ENCODE assay signal across 30 cellular contexts in genomic region chr14:51545396-51545795, GRCh38.
A peak's percentile ranks its signal among the peaks of the same experiment; 100 is the strongest.
DNase-seq lines count a peak whose midpoint lies in the region; ATAC-seq, FAIRE-seq and TF ChIP-seq lines count a peak whose summit lies in the region.
"Had no signal": no experiment of that assay in that cellular context is flagged by ENCODE, and none has a peak within 500 bp of the region (broad histone marks: within the 10 kb centered on the region; RNA-seq: fewer than 3 reads in every experiment).

No MANE protein-coding gene starts in this region.

- no peaks in the 10 kb centered on the region for H3K9me3 ChIP-seq in GM23248 (ENCODE audit: low read depth)
- no peaks in the 10 kb centered on the region for H3K9me3 ChIP-seq in Panc1 (ENCODE audit: control insufficient read depth, insufficient read depth, low read depth, low read length)
- no peaks in the 10 kb centered on the region for H3K9me3 ChIP-seq in keratinocyte (ENCODE audit: control insufficient read depth, low read depth, low read length)
- no peaks in the 10 kb centered on the region for H3K9me3 ChIP-seq in naive thymus-derived CD4-positive, alpha-beta T cell (ENCODE audit: control insufficient read depth in 2 of 3, low read length in 3 of 3)
- no peaks in the 10 kb centered on the region for H3K9me3 ChIP-seq in pancreas
- H3K9me3 ChIP-seq: adrenal gland, left lung, MG63, Peyer's patch, transverse colon had no signal

- 97 to 100% methylated on average over 3 of the region's 3 CpGs for WGBS in GM23248 (ENCODE audit: low coverage in 1 of 2, low lambda C conversion rate in 2 of 2, missing lambda C conversion rate in 2 of 2), 2 experiments
- WGBS in pancreas, 2 donors, result 75 to 89% methylated on average over 3 of the region's 3 CpGs

- no peaks in the 10 kb centered on the region for H3K36me3 Mint-ChIP-seq in type B pancreatic cell
- H3K36me3 Mint-ChIP-seq in naive thymus-derived CD4-positive, alpha-beta T cell, result no peaks in the 10 kb centered on the region
- H3K36me3 Mint-ChIP-seq in activated naive CD4-positive, alpha-beta T cell treated with anti-CD3 and anti-CD28 coated beads for 36 hours (ENCODE audit: low read depth), result no peaks in the 10 kb centered on the region
- H3K36me3 Mint-ChIP-seq: CD8-positive, alpha-beta memory T cell; natural killer cell had no signal

- DNase-seq in GM23248 (no peak), Panc1 (ENCODE audit: low read depth, low spot score) (no peak), keratinocyte (ENCODE audit: low read depth, low spot score) (no peak), type B pancreatic cell (ENCODE audit: extremely low spot score, unreplicated experiment) (no peak), pancreas (no peak)
- DNase-seq in naive thymus-derived CD4-positive, alpha-beta T cell, result no peak
- DNase-seq in activated naive CD4-positive, alpha-beta T cell treated with anti-CD3 and anti-CD28 coated beads for 36 hours, result no peak
- DNase-seq: activated CD4-positive, alpha-beta T cell treated with anti-CD3 and anti-CD28 coated beads for 36 hours; activated CD8-positive, alpha-beta memory T cell treated with anti-CD3 and anti-CD28 coated beads for 24 hours; activated naive CD4-positive, alpha-beta T cell; activated T-cell treated with anti-CD3 and anti-CD28 coated beads, Interleukin-2, amount 50 U/mL, for 1 hour; adrenal gland; AML-193; CD8-positive, alpha-beta memory T cell; endodermal cell; H7; hypothalamus; left lung; MG63; natural killer cell; NCI-H1417; NCI-H510A; NK-92 treated with Interleukin-12 subunit alpha and Interleukin-12 subunit beta, amount 100 ng/mL, for 24 hours; Peyer's patch; right cardiac atrium; stimulated activated CD8-positive, alpha-beta memory T cell treated with anti-CD3 and anti-CD28 coated beads, Interleukin-4, amount 100 ng/mL, for 48 hours; transverse colon had no signal

- no peaks in the 10 kb centered on the region for H4K20me1 ChIP-seq in GM23248 (ENCODE audit: insufficient read depth)
- H4K20me1 ChIP-seq in keratinocyte (ENCODE audit: control insufficient read depth, extremely low read depth, insufficient read depth, low read length), result no peaks in the 10 kb centered on the region

- in situ Hi-C loops in GM23248 (cut with MboI) (no loop called here), Panc1 (cut with HindIII; ENCODE audit: low pct_unique_long_range_greater_than_20kb, low sequenced_read_pairs) (no loop called here)

- peak overlapping the region; percentile 34 for H3K4me3 Mint-ChIP-seq in type B pancreatic cell
- no peak overlapping the region for H3K4me3 Mint-ChIP-seq in naive thymus-derived CD4-positive, alpha-beta T cell
- H3K4me3 Mint-ChIP-seq in activated naive CD4-positive, alpha-beta T cell treated with anti-CD3 and anti-CD28 coated beads for 36 hours, result no peak overlapping the region
- H3K4me3 Mint-ChIP-seq: activated CD4-positive, alpha-beta T cell treated with anti-CD3 and anti-CD28 coated beads for 36 hours; CD8-positive, alpha-beta memory T cell; endodermal cell; natural killer cell; T-helper 1 cell treated with Interleukin-12 subunit alpha and Interleukin-12 subunit beta and Interleukin-4 antibody, amounts not matched to agents 30 μg/mL and 1 μg/mL, for 36 hours had no signal

- CTCF ChIA-PET in Panc1 (lab: Charles Lee), result interaction anchor here (0.5 kb wide), 1 partner anchor 101 kb away, joined by 7 read pairs; no protein-coding TSS in a partner anchor
- CTCF ChIA-PET in naive thymus-derived CD4-positive, alpha-beta T cell (lab: Charles Lee), result no interaction called here
- CTCF ChIA-PET in activated naive CD4-positive, alpha-beta T cell treated with anti-CD3 and anti-CD28 coated beads for 36 hours (lab: Charles Lee), result interaction anchor here (1.5 kb wide), 1 partner anchor 231 kb away, joined by 6 read pairs; no protein-coding TSS in a partner anchor

- H3K4me3 ChIP-seq in GM23248 (no peak overlapping the region), Panc1 (ENCODE audit: low read depth in 2 of 2, low read length in 2 of 2) (peak overlapping the region in 1 of 2 experiments; percentile 21; a peak in 1 of 4 replicates), keratinocyte (ENCODE audit: control insufficient read depth in 2 of 3, extremely low read depth in 1 of 3, insufficient read depth in 2 of 3, low read depth in 1 of 3, low read length in 3 of 3) (peak overlapping the region in 2 of 3 experiments; percentile 24 to 45), pancreas (no peak overlapping the region)
- H3K4me3 ChIP-seq in naive thymus-derived CD4-positive, alpha-beta T cell (ENCODE audit: low read length), result no peak overlapping the region
- H3K4me3 ChIP-seq: adrenal gland, cardiac muscle cell, left lung, MG63, Peyer's patch, transverse colon had no signal

- H3K4me1 ChIP-seq in GM23248 (ENCODE audit: insufficient read depth), result peaks cover 52% of the 10 kb centered on the region
- H3K4me1 ChIP-seq in Panc1 (ENCODE audit: control insufficient read depth, insufficient read depth, low read length), result peaks cover 24% of the 10 kb centered on the region
- H3K4me1 ChIP-seq in keratinocyte (ENCODE audit: control insufficient read depth, extremely low read depth, insufficient read depth, low read length), result peaks cover 65% of the 10 kb centered on the region
- no peaks in the 10 kb centered on the region for H3K4me1 ChIP-seq in naive thymus-derived CD4-positive, alpha-beta T cell (ENCODE audit: control insufficient read depth in 2 of 2, insufficient read depth in 2 of 2, low read length in 2 of 2)
- no peaks in the 10 kb centered on the region for H3K4me1 ChIP-seq in pancreas
- H3K4me1 ChIP-seq: left lung, Peyer's patch had no signal

- no peaks in the 10 kb centered on the region for H3K27me3 Mint-ChIP-seq in type B pancreatic cell
- H3K27me3 Mint-ChIP-seq in naive thymus-derived CD4-positive, alpha-beta T cell, result peaks cover 5 to 31% (median 26%) of the 10 kb centered on the region in 5 donors
- peaks cover 3% of the 10 kb centered on the region for H3K27me3 Mint-ChIP-seq in activated naive CD4-positive, alpha-beta T cell treated with anti-CD3 and anti-CD28 coated beads for 36 hours (ENCODE audit: low read depth)

- H2AFZ ChIP-seq in GM23248 (no peak overlapping the region), keratinocyte (ENCODE audit: control insufficient read depth, low read length) (no peak overlapping the region)

- TF ChIP-seq CTCF in Panc1 (IDR thresholded peaks at IDR 0.05) (no peak), keratinocyte (optimal IDR thresholded peaks at IDR 0.05 in 1 of 3, IDR thresholded peaks at IDR 0.05 in 1 of 3, conservative IDR thresholded peaks at IDR 0.05 in 1 of 3; ENCODE audit: extremely low read depth in 1 of 3, insufficient read depth in 2 of 3, low read length in 3 of 3) (no peak), type B pancreatic cell (conservative IDR thresholded peaks at IDR 0.05) (no peak), pancreas (IDR thresholded peaks at IDR 0.05) (no peak)

- H3K9me3 Mint-ChIP-seq in type B pancreatic cell, result no peaks in the 10 kb centered on the region
- H3K9me3 Mint-ChIP-seq in naive thymus-derived CD4-positive, alpha-beta T cell, result no peaks in the 10 kb centered on the region
- H3K9me3 Mint-ChIP-seq in activated naive CD4-positive, alpha-beta T cell treated with anti-CD3 and anti-CD28 coated beads for 36 hours, result no peaks in the 10 kb centered on the region
- H3K9me3 Mint-ChIP-seq: CD8-positive, alpha-beta memory T cell; endodermal cell; natural killer cell; T-helper 1 cell treated with Interleukin-12 subunit alpha and Interleukin-12 subunit beta and Interleukin-4 antibody, amounts not matched to agents 30 μg/mL and 1 μg/mL, for 36 hours had no signal

- no peaks in the 10 kb centered on the region for H3K9me2 ChIP-seq in GM23248 (ENCODE audit: insufficient read depth)

- H3K27ac ChIP-seq in GM23248 (peak overlapping the region; percentile 96), Panc1 (ENCODE audit: low read length) (peak overlapping the region; percentile 85), keratinocyte (ENCODE audit: control insufficient read depth, insufficient read depth, low read length) (peak overlapping the region; percentile 91), pancreas (no peak overlapping the region)
- H3K27ac ChIP-seq in naive thymus-derived CD4-positive, alpha-beta T cell (ENCODE audit: low read depth, low read length), result no peak overlapping the region
- H3K27ac ChIP-seq: adrenal gland, cardiac muscle cell, left lung, Peyer's patch, transverse colon had no signal

- peaks cover 12% of the 10 kb centered on the region for H3K79me2 ChIP-seq in GM23248 (ENCODE audit: insufficient read depth)
- H3K79me2 ChIP-seq in keratinocyte (ENCODE audit: control insufficient read depth, insufficient read depth, low read length), result peaks cover 67% of the 10 kb centered on the region

- H3K27me3 ChIP-seq in GM23248 (replicated peaks; ENCODE audit: insufficient read depth), result no peaks in the 10 kb centered on the region
- H3K27me3 ChIP-seq in Panc1 (ENCODE audit: control insufficient read depth, insufficient read depth, low read length), result no peaks in the 10 kb centered on the region
- H3K27me3 ChIP-seq in keratinocyte (ENCODE audit: control insufficient read depth, extremely low read depth, insufficient read depth, low read length), result no peaks in the 10 kb centered on the region
- H3K27me3 ChIP-seq in naive thymus-derived CD4-positive, alpha-beta T cell (ENCODE audit: control insufficient read depth in 2 of 2, insufficient read depth in 2 of 2, low read length in 2 of 2), result no peaks in the 10 kb centered on the region
- H3K27me3 ChIP-seq in pancreas, result no peaks in the 10 kb centered on the region
- H3K27me3 ChIP-seq: adrenal gland, cardiac muscle cell, left lung, MG63, Peyer's patch, transverse colon had no signal

- no peaks in the 10 kb centered on the region for H3K36me3 ChIP-seq in GM23248 (ENCODE audit: low read depth)
- no peaks in the 10 kb centered on the region; the same call in 1 of the 2 replicates for H3K36me3 ChIP-seq in Panc1 (ENCODE audit: control insufficient read depth, insufficient read depth, low read length)
- H3K36me3 ChIP-seq in keratinocyte (ENCODE audit: control insufficient read depth in 2 of 2, extremely low read depth in 1 of 2, insufficient read depth in 2 of 2, low read length in 2 of 2), result peaks cover 0 to 9% of the 10 kb centered on the region in 2 experiments
- no peaks in the 10 kb centered on the region for H3K36me3 ChIP-seq in naive thymus-derived CD4-positive, alpha-beta T cell (ENCODE audit: control insufficient read depth in 2 of 3, insufficient read depth in 3 of 3, low read length in 3 of 3)
- H3K36me3 ChIP-seq in pancreas, result no peaks in the 10 kb centered on the region
- H3K36me3 ChIP-seq: adrenal gland, cardiac muscle cell, left lung, MG63, Peyer's patch, transverse colon had no signal

- ATAC-seq in Panc1 (0 out of 2 replicates have a peak, but pooled peaks have one; percentile 5), GM21723 (IDR thresholded peaks at IDR 0.05; ENCODE audit: unreplicated experiment) (no peak), pancreas (no peak)
- no peak for ATAC-seq in naive thymus-derived CD4-positive, alpha-beta T cell
- ATAC-seq: activated CD4-positive, alpha-beta T cell treated with anti-CD3 and anti-CD28 coated beads for 36 hours; left lung; natural killer cell; right cardiac atrium had no signal

- peak; percentile 85 for FAIRE-seq in keratinocyte (lab: Jason Lieb, UNC)
- no peak for FAIRE-seq in pancreas (lab: Jason Lieb, UNC)

- intact Hi-C loops in Panc1 (cut with micrococcal nuclease; ENCODE audit: unreplicated experiment) (no loop called here), pancreas (cut with DNase I) (no loop called here)
- intact Hi-C loops in naive thymus-derived CD4-positive, alpha-beta T cell (cut with micrococcal nuclease), result no loop called here
- intact Hi-C loops in activated naive CD4-positive, alpha-beta T cell treated with anti-CD3 and anti-CD28 coated beads for 36 hours (cut with micrococcal nuclease), result no loop called here

- POLR2A ChIA-PET in Panc1 (lab: Charles Lee), result no interaction called here
- POLR2A ChIA-PET in naive thymus-derived CD4-positive, alpha-beta T cell (lab: Charles Lee), result no interaction called here

- peaks cover 44% of the 10 kb centered on the region for H3F3A ChIP-seq in GM23248 (ENCODE audit: insufficient read depth)

- H3K9me1 ChIP-seq in keratinocyte (ENCODE audit: control insufficient read depth, extremely low read depth, insufficient read depth, low read length), result no peaks in the 10 kb centered on the region

- BruUV-seq in Panc1 (replicated peaks; lab: Mats Ljungman, UMichigan), result no TSS peak

- H3K4me1 Mint-ChIP-seq in type B pancreatic cell (ENCODE audit: unreplicated experiment), result peaks cover 34% of the 10 kb centered on the region
- no peaks in the 10 kb centered on the region for H3K4me1 Mint-ChIP-seq in naive thymus-derived CD4-positive, alpha-beta T cell
- H3K4me1 Mint-ChIP-seq in activated naive CD4-positive, alpha-beta T cell treated with anti-CD3 and anti-CD28 coated beads for 36 hours (ENCODE audit: low read depth), result no peaks in the 10 kb centered on the region
- H3K4me1 Mint-ChIP-seq: activated CD4-positive, alpha-beta T cell treated with anti-CD3 and anti-CD28 coated beads for 36 hours; CD8-positive, alpha-beta memory T cell; endodermal cell; natural killer cell had no signal

- no peak overlapping the region for H3K27ac Mint-ChIP-seq in type B pancreatic cell
- H3K27ac Mint-ChIP-seq in naive thymus-derived CD4-positive, alpha-beta T cell, result no peak overlapping the region
- no peak overlapping the region for H3K27ac Mint-ChIP-seq in activated naive CD4-positive, alpha-beta T cell treated with anti-CD3 and anti-CD28 coated beads for 36 hours
- H3K27ac Mint-ChIP-seq: activated CD4-positive, alpha-beta T cell treated with anti-CD3 and anti-CD28 coated beads for 36 hours; CD8-positive, alpha-beta memory T cell; endodermal cell; natural killer cell; T-helper 1 cell treated with Interleukin-12 subunit alpha and Interleukin-12 subunit beta and Interleukin-4 antibody, amounts not matched to agents 30 μg/mL and 1 μg/mL, for 36 hours had no signal

- H3K9ac ChIP-seq in GM23248 (no peak overlapping the region), keratinocyte (ENCODE audit: control insufficient read depth, extremely low read depth, insufficient read depth, low read length) (peak overlapping the region; percentile 68)

- no peak overlapping the region for H3K4me2 ChIP-seq in GM23248 (ENCODE audit: unreplicated experiment)
- peak overlapping the region; percentile 85 for H3K4me2 ChIP-seq in keratinocyte (ENCODE audit: control insufficient read depth, extremely low read depth, insufficient read depth, low read depth, low read length)

- dilution Hi-C loops in keratinocyte (cut with MboI; ENCODE audit: extremely low pct_ligation_motif_present, low sequenced_read_pairs), result no loop called here

Comparison
In these comparisons a context has a peak if more than half of its experiments do, and no peak if none do; other contexts are left out.
1. H3K27ac ChIP-seq: peak in GM23248 (single experiment), Panc1 (single experiment) and keratinocyte (single experiment); none in naive thymus-derived CD4-positive, alpha-beta T cell (single experiment) and pancreas (0 of 4).
2. H3K4me3 ChIP-seq: peak in keratinocyte (2 of 3); none in GM23248 (single experiment), naive thymus-derived CD4-positive, alpha-beta T cell (single experiment) and pancreas (0 of 4).